ENCODE assay signal across 9 cellular contexts in genomic region chr19:12695514-12695913, GRCh38. TPM values are rescaled to one million over a fixed set of nuclear protein-coding genes. Genes with fewer than 3 reads are reported as not detected.
DNase-seq lines count a peak whose midpoint lies in the region; ATAC-seq, FAIRE-seq and TF ChIP-seq lines count a peak whose summit lies in the region.
"Had no signal": no experiment of that assay in that cellular context is flagged by ENCODE, and none has a peak within 500 bp of the region (broad histone marks: within the 10 kb centered on the region; RNA-seq: fewer than 3 reads in every experiment).

No MANE protein-coding gene starts in this region.

- peak overlapping the region in 3 of 6 donors; percentile 49 to 78 (median 70) for H3K27ac Mint-ChIP-seq in naive B cell

- ATAC-seq in naive B cell (ENCODE audit: low read depth in 2 of 2), result no peak
- no peak for ATAC-seq in HG03520 (IDR thresholded peaks at IDR 0.05; ENCODE audit: unreplicated experiment)
- ATAC-seq in HG02610 (IDR thresholded peaks at IDR 0.05; ENCODE audit: unreplicated experiment), result no peak

- no peak for DNase-seq in AG10803 (ENCODE audit: low read depth)
- DNase-seq in HL-60 (ENCODE audit: low read depth in 1 of 2, low spot score in 1 of 2), result no peak
- DNase-seq in bronchial epithelial cell (ENCODE audit: low read depth), result no peak
- no peak for DNase-seq in naive B cell
- no peak for DNase-seq in activated effector memory CD4-positive, alpha-beta T cell treated with anti-CD3 and anti-CD28 coated beads, Interleukin-2, amount 50 U/mL, for 16 hours
- no peak for DNase-seq in globus pallidus (ENCODE audit: low spot score)

- H3K27ac ChIP-seq in HL-60 (replicated peaks), result peak overlapping the region; percentile 34

- peaks cover 4 to 12% (median 5%) of the 10 kb centered on the region in 3 donors for H3K4me1 Mint-ChIP-seq in naive B cell

- H3K36me3 ChIP-seq in bronchial epithelial cell (ENCODE audit: control insufficient read depth, insufficient read depth, low read length), result peaks cover 4% of the 10 kb centered on the region

- TF ChIP-seq CTCF in AG10803 (conservative IDR thresholded peaks at IDR 0.05; ENCODE audit: low read length) (no peak), HL-60 (IDR thresholded peaks at IDR 0.05; ENCODE audit: insufficient read depth, low read length) (no peak), bronchial epithelial cell (IDR thresholded peaks at IDR 0.05; ENCODE audit: insufficient read depth, low read length, severe bottlenecking) (no peak)

- no peaks in the 10 kb centered on the region for H3K27me3 Mint-ChIP-seq in naive B cell

- FAIRE-seq in bronchial epithelial cell (lab: Jason Lieb, UNC), result no peak

- H3K27me3 ChIP-seq in HL-60 (ENCODE audit: insufficient read depth, poor library complexity, severe bottlenecking) (no peaks in the 10 kb centered on the region), bronchial epithelial cell (ENCODE audit: control insufficient read depth, insufficient read depth, low read length) (no peaks in the 10 kb centered on the region)

- H3K4me3 ChIP-seq in AG10803 (ENCODE audit: low read length) (peak overlapping the region; percentile 95), HL-60 (replicated peaks; ENCODE audit: insufficient read depth, low read length) (peak overlapping the region; percentile 97), bronchial epithelial cell (ENCODE audit: low read depth, low read length) (peak overlapping the region; percentile 85)

- H3K9me3 Mint-ChIP-seq in naive B cell, result no peaks in the 10 kb centered on the region

- peak overlapping the region; percentile 64 to 95 (median 90) for H3K4me3 Mint-ChIP-seq in naive B cell

- no peaks in the 10 kb centered on the region for H3K36me3 Mint-ChIP-seq in naive B cell

RNA-seq across cellular contexts. Expression of gene FBXW9, which starts 0.9 kb away (rescaled TPM):
- 5.4 and 6.1 TPM in 2 replicates for total RNA-seq in bronchial epithelial cell
- polyA plus RNA-seq in naive B cell (ENCODE audit: low read depth in 6 of 6), result 1 to 10 TPM; 2.0 to 5.8 (median 4.9) TPM

RNA-seq across cellular contexts. Expression of gene GNG14, which starts 7.7 kb away (rescaled TPM):
- total RNA-seq in bronchial epithelial cell, result not detected in 2 replicates
- polyA plus RNA-seq in naive B cell (ENCODE audit: low read depth in 6 of 6), result not detected
- total RNA-seq: renal cortical epithelial cell had no signal

RNA-seq across cellular contexts. Expression of gene DHPS, which starts 13.8 kb away (rescaled TPM):
- 47.4 and 94.5 TPM in 2 replicates for total RNA-seq in bronchial epithelial cell
- 100 to 1,000 TPM in 2 of 6 donors, 10 to 100 TPM in 4; 83.5 to 132 (median 85.5) TPM for polyA plus RNA-seq in naive B cell (ENCODE audit: low read depth in 6 of 6)

RNA-seq across cellular contexts. Expression of gene TNPO2, which starts 28.2 kb away (rescaled TPM):
- total RNA-seq in bronchial epithelial cell, result 16.8 and 28.0 TPM in 2 replicates
- polyA plus RNA-seq in naive B cell (ENCODE audit: low read depth in 6 of 6), result 1 to 10 TPM in 5 of 6 donors, not detected in 1; 1.7 to 3.5 (median 2.7) TPM

RNA-seq across cellular contexts. Expression of gene WDR83, which starts 28.9 kb away (rescaled TPM):
- 13.8 and 21.1 TPM in 2 replicates for total RNA-seq in bronchial epithelial cell
- polyA plus RNA-seq in naive B cell (ENCODE audit: low read depth in 6 of 6), result 10 to 100 TPM; 12.6 to 34.5 (median 17.5) TPM
